15 cellular contexts compared by ENCODE assay signal in the genomic region with DNA sequence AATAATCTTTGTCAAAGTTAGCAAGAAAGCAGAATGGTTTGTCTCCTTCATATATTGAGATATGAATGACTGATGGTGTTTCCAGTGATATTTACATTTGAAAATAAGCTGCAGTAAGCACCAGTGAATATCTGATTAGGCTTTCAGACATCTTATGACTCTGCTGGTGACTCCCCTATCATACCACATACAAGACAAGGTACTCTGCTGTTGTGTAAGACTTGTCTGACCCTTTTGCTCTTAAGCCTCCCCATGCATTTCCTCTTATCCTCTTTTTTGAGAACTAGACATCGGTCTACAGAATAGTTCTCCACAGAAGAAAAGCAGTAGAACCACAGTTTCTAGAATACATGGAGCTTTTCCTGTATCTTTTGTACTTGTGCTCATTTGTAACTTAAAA. TPM values are rescaled to one million over a fixed set of nuclear protein-coding genes. Genes with fewer than 3 reads are reported as not detected.
DNase-seq lines count a peak whose midpoint lies in the region; ATAC-seq and TF ChIP-seq lines count a peak whose summit lies in the region.
"Had no signal": no experiment of that assay in that cellular context is flagged by ENCODE, and none has a peak within 500 bp of the region (broad histone marks: within the 10 kb centered on the region; RNA-seq: fewer than 3 reads in every experiment).

No MANE protein-coding gene starts in this region.

- H3K9me3 Mint-ChIP-seq in stimulated activated naive CD8-positive, alpha-beta T cell treated with anti-CD3 and anti-CD28 coated beads, Interleukin-15, amount 100 ng/mL, for 72 hours: no peaks in the 10 kb centered on the region
- H3K9me3 Mint-ChIP-seq in naive thymus-derived CD8-positive, alpha-beta T cell: no peaks in the 10 kb centered on the region
- H3K9me3 Mint-ChIP-seq: CD8-positive, alpha-beta T cell had no signal

- DNase-seq in stimulated activated naive CD8-positive, alpha-beta T cell treated with anti-CD3 and anti-CD28 coated beads, Interleukin-15, amount 100 ng/mL, for 72 hours: no peak
- DNase-seq in stimulated activated naive CD8-positive, alpha-beta T cell treated with anti-CD3 and anti-CD28 coated beads, Interleukin-15, Interleukin-2, amounts not matched to agents 100 U/mL and 50 U/mL, for 24 hours: no peak
- DNase-seq in MV-4-11 (lab: John Stamatoyannopoulos, UW) (peak; percentile 38), kidney tubule cell (ENCODE audit: low spot score) (peak; percentile 37), HEK293T (ENCODE audit: extremely low spot score) (no peak)
- DNase-seq in naive thymus-derived CD8-positive, alpha-beta T cell: no peak
- no peak for DNase-seq in stimulated activated CD8-positive, alpha-beta memory T cell treated with anti-CD3 and anti-CD28 coated beads, Interleukin-4, amount 100 ng/mL, for 48 hours
- DNase-seq: BE2C; CD8-positive, alpha-beta T cell; KG1; NCI-H1436 treated with DMSO at 0.1 percent for 48 hours; NCI-H2081 treated with DMSO at 0.1 percent for 48 hours; NCI-H524; Peyer's patch; Right ventricle myocardium superior had no signal

- peaks cover 18% of the 10 kb centered on the region for H3K4me1 Mint-ChIP-seq in stimulated activated naive CD8-positive, alpha-beta T cell treated with anti-CD3 and anti-CD28 coated beads, Interleukin-15, amount 100 ng/mL, for 72 hours
- H3K4me1 Mint-ChIP-seq in naive thymus-derived CD8-positive, alpha-beta T cell: peaks cover 6 to 22% (median 13%) of the 10 kb centered on the region in 4 donors

- POLR2A ChIA-PET in naive thymus-derived CD8-positive, alpha-beta T cell (lab: Charles Lee): no interaction called here
- POLR2A ChIA-PET in HEK293T (lab: Yijun Ruan, JAX): no interaction called here

- no peaks in the 10 kb centered on the region for H3K27me3 Mint-ChIP-seq in stimulated activated naive CD8-positive, alpha-beta T cell treated with anti-CD3 and anti-CD28 coated beads, Interleukin-15, amount 100 ng/mL, for 72 hours
- H3K27me3 Mint-ChIP-seq in naive thymus-derived CD8-positive, alpha-beta T cell: no peaks in the 10 kb centered on the region

- H3K27ac Mint-ChIP-seq in stimulated activated naive CD8-positive, alpha-beta T cell treated with anti-CD3 and anti-CD28 coated beads, Interleukin-15, amount 100 ng/mL, for 72 hours: no peak overlapping the region
- H3K27ac Mint-ChIP-seq in naive thymus-derived CD8-positive, alpha-beta T cell: no peak overlapping the region
- H3K27ac Mint-ChIP-seq: CD8-positive, alpha-beta T cell had no signal

- no peak overlapping the region for H3K4me3 Mint-ChIP-seq in stimulated activated naive CD8-positive, alpha-beta T cell treated with anti-CD3 and anti-CD28 coated beads, Interleukin-15, amount 100 ng/mL, for 72 hours
- H3K4me3 Mint-ChIP-seq in naive thymus-derived CD8-positive, alpha-beta T cell: no peak overlapping the region
- H3K4me3 Mint-ChIP-seq: CD8-positive, alpha-beta T cell had no signal

- CTCF ChIA-PET in HEK293T (lab: Yijun Ruan, JAX): no interaction called here

- peaks cover 4 to 64% (median 24%) of the 10 kb centered on the region in 3 donors for H3K36me3 Mint-ChIP-seq in naive thymus-derived CD8-positive, alpha-beta T cell

- peak; percentile 69 for ATAC-seq in stimulated activated naive CD8-positive, alpha-beta T cell treated with anti-CD3 and anti-CD28 coated beads, Interleukin-15, amount 100 ng/mL, for 72 hours
- no peak for ATAC-seq in stimulated activated naive CD8-positive, alpha-beta T cell treated with anti-CD3 and anti-CD28 coated beads, Interleukin-15, Interleukin-2, amounts not matched to agents 100 U/mL and 50 U/mL, for 24 hours
- ATAC-seq in naive thymus-derived CD8-positive, alpha-beta T cell: no peak
- ATAC-seq: CD8-positive, alpha-beta T cell had no signal

TF ChIP-seq in HEK293T, 16 proteins besides CTCF, POLR2A, EP300 and RAD21:
- no peak for TF ChIP-seq L3MBTL2 (conservative IDR thresholded peaks at IDR 0.05)

RNA-seq across cellular contexts. Expression of gene POLI, which starts 9.3 kb away (rescaled TPM):
- 10 to 100 TPM; 43.1 to 48.0 TPM for total RNA-seq in naive thymus-derived CD8-positive, alpha-beta T cell
- 1 to 10 TPM; 4.9 to 8.6 (median 8.1) TPM for polyA plus RNA-seq in naive thymus-derived CD8-positive, alpha-beta T cell

RNA-seq across cellular contexts. Expression of gene MBD2, which starts 54.1 kb away (rescaled TPM):
- total RNA-seq in naive thymus-derived CD8-positive, alpha-beta T cell: 10 to 100 TPM; 78.8 to 85.1 TPM
- polyA plus RNA-seq in naive thymus-derived CD8-positive, alpha-beta T cell: 10 to 100 TPM in 2 of 3 donors, 1 to 10 TPM in 1; 6.3 to 21.1 (median 13.0) TPM

Comparison
In these comparisons a context has a peak if more than half of its experiments do, and no peak if none do; other contexts are left out.
1. DNase-seq: peak in MV-4-11 (single experiment) and kidney tubule cell (single experiment); none in stimulated activated naive CD8-positive, alpha-beta T cell treated with anti-CD3 and anti-CD28 coated beads, Interleukin-15, amount 100 ng/mL, for 72 hours (0 of 2), stimulated activated naive CD8-positive, alpha-beta T cell treated with anti-CD3 and anti-CD28 coated beads, Interleukin-15, Interleukin-2, amounts not matched to agents 100 U/mL and 50 U/mL, for 24 hours (single experiment), naive thymus-derived CD8-positive, alpha-beta T cell (0 of 10), HEK293T (single experiment) and stimulated activated CD8-positive, alpha-beta memory T cell treated with anti-CD3 and anti-CD28 coated beads, Interleukin-4, amount 100 ng/mL, for 48 hours (single experiment).